1 cellular context compared by ENCODE assay signal in the genomic region with DNA sequence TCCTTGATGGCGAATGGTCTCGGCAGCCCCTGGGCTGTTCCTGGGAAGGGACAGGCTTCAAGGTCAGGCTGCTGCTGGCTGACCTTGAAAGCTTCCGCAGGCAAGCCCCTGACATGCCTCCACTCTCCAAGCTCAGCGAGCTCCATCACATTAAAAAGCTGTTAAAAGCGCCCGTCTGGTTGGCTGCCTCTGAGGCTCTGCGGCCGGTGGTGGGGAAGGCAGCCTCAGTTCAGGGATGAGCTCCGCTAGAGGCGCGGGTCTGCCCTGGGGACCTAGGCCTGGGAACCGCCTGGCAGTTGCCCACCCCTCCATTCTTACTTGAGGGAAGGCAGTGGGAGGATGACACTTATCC.
TF ChIP-seq lines count a peak whose summit lies in the region.

No MANE protein-coding gene starts in this region.

TF ChIP-seq in H1, 55 proteins besides CTCF, POLR2A, EP300 and RAD21 (continued from another document):
- TF ChIP-seq SUZ12 (IDR thresholded peaks at IDR 0.05; ENCODE audit: low read length) (no peak), SP1 (IDR thresholded peaks at IDR 0.05; ENCODE audit: low read depth, low read length) (no peak), JUN (IDR thresholded peaks at IDR 0.05; ENCODE audit: low read depth, low read length) (no peak), SAP30 (IDR thresholded peaks at IDR 0.05; ENCODE audit: insufficient read depth, insufficient replicate concordance, low read length) (no peak), RFX5 (IDR thresholded peaks at IDR 0.05; ENCODE audit: borderline replicate concordance, low read depth, low read length) (no peak), RBBP5 (IDR thresholded peaks at IDR 0.05; ENCODE audit: borderline replicate concordance, low read depth, low read length) (no peak), CHD2 (IDR thresholded peaks at IDR 0.05; ENCODE audit: low read length) (no peak), EZH2 (IDR thresholded peaks at IDR 0.05; ENCODE audit: low read depth, low read length, severe bottlenecking) (no peak)
- TF ChIP-seq, protein P1, sequence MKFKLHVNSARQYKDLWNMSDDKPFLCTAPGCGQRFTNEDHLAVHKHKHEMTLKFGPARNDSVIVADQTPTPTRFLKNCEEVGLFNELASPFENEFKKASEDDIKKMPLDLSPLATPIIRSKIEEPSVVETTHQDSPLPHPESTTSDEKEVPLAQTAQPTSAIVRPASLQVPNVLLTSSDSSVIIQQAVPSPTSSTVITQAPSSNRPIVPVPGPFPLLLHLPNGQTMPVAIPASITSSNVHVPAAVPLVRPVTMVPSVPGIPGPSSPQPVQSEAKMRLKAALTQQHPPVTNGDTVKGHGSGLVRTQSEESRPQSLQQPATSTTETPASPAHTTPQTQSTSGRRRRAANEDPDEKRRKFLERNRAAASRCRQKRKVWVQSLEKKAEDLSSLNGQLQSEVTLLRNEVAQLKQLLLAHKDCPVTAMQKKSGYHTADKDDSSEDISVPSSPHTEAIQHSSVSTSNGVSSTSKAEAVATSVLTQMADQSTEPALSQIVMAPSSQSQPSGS (IDR thresholded peaks at IDR 0.05; ENCODE audit: low read length): no peak
- TF ChIP-seq, protein P2, sequence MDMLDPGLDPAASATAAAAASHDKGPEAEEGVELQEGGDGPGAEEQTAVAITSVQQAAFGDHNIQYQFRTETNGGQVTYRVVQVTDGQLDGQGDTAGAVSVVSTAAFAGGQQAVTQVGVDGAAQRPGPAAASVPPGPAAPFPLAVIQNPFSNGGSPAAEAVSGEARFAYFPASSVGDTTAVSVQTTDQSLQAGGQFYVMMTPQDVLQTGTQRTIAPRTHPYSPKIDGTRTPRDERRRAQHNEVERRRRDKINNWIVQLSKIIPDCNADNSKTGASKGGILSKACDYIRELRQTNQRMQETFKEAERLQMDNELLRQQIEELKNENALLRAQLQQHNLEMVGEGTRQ (IDR thresholded peaks at IDR 0.05; ENCODE audit: low read length): no peak
TF ChIP-seq in H1: peak in this region for 0.
